Comparison of ENCODE assay signal across 23 cellular contexts in the genomic region with DNA sequence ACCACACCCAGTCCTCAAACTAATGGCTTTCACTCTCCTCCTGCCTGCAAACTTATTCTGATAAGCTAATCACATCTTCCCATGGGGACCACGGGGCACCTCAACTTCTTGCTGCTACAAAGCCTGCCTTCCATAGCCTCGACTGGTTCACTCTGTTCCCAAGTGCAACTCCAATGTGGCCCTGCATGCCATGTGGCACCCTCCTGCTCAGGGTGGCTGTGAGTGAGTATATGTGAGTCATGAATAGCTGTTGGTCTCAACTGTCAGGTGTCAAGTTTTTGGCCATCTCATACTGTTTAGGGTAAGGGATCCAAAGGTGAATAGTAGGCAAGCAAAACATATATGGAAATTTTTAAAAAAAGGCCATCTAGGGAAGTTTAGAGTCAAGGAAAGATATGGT.
"Had no signal": no experiment of that assay in that cellular context is flagged by ENCODE, and none has a peak within 500 bp of the region (broad histone marks: within the 10 kb centered on the region; RNA-seq: fewer than 3 reads in every experiment).

No MANE protein-coding gene starts in this region.

- H3K4me3 ChIP-seq: coronary artery, dorsolateral prefrontal cortex, esophagus muscularis mucosa, gastrocnemius medialis, heart right ventricle, left lung, lower lobe of right lung had no signal

- DNase-seq: dermis blood vessel endothelial cell; dorsolateral prefrontal cortex; effector CD4-positive, alpha-beta T cell; effector memory CD4-positive, alpha-beta T cell; foreskin melanocyte; gastrocnemius medialis; glutamatergic neuron; head of caudate nucleus; heart right ventricle; hippocampal formation; left cardiac atrium; left ventricle myocardium superior; lower lobe of right lung; mesendoderm; midbrain had no signal

- FAIRE-seq: colon, endothelial cell of umbilical vein, islet of Langerhans, keratinocyte had no signal

- H3K36me3 Mint-ChIP-seq: memory B cell had no signal

- H3K4me1 ChIP-seq: esophagus muscularis mucosa, gastrocnemius medialis, heart right ventricle, left lung, lower lobe of right lung had no signal

- H3K27me3 Mint-ChIP-seq: memory B cell had no signal

- H3K4me1 Mint-ChIP-seq: memory B cell had no signal

- H3K27me3 ChIP-seq: dorsolateral prefrontal cortex, esophagus muscularis mucosa, gastrocnemius medialis, heart right ventricle, left lung had no signal

- H3K36me3 ChIP-seq: esophagus muscularis mucosa, gastrocnemius medialis, heart right ventricle, left lung, lower lobe of right lung had no signal

- H3K27ac Mint-ChIP-seq: memory B cell had no signal

- H3K4me3 Mint-ChIP-seq: memory B cell had no signal

- H3K9me3 ChIP-seq: gastrocnemius medialis had no signal

- H3K27ac ChIP-seq: coronary artery, dorsolateral prefrontal cortex, esophagus muscularis mucosa, gastrocnemius medialis, heart right ventricle, left lung, lower lobe of right lung had no signal
